15 cellular contexts compared by ENCODE assay signal in the genomic region with DNA sequence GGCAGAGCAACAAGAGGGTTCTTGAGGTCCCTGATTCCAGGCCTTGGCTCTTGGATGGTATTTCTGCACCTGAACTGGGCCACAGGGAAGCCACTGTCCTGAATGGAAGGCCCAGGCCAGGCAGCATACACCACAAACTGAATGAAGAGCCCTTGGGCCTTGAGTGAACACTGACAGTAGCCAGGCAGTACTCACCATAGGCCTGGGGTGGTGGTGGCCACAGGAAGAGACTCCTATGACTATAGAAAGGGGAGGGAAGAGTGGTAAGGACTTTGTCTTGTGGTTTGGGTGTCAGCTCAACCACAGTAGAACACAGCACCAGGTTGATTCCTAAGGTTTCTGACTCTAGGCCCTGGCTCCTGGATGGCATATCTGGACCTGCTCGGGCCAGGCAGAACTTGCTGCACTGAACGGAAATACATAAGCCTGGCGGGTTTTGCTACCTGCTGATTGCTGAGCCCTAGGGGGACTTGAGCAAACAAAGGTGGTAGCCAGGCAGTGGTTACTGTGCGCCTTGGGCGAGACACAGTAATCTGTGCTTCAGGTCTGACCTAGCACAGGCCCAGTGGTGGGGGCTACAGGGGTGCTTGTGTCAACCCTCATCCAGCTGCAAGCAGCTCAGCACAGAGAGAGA.
"Had no signal": no experiment of that assay in that cellular context is flagged by ENCODE, and none has a peak within 500 bp of the region (broad histone marks: within the 10 kb centered on the region; RNA-seq: fewer than 3 reads in every experiment).

No MANE protein-coding gene starts in this region.

- DNase-seq: activated CD4-positive, alpha-beta memory T cell treated with anti-CD3 and anti-CD28 coated beads, Interleukin-2, amount 10 ng/mL, durations not matched to agents 7 days and 5 days; activated CD4-positive, alpha-beta T cell treated with anti-CD3 and anti-CD28 coated beads for 36 hours; activated T-cell treated with anti-CD3 and anti-CD28 coated beads, Interleukin-2, amount 50 U/mL, for 48 hours; gastrocnemius medialis; heart right ventricle; midbrain; stimulated activated CD4-positive, alpha-beta T cell treated with anti-CD3 and anti-CD28 coated beads, Interleukin-12 subunit alpha, Interleukin-12 subunit beta, amount 100 ng/mL, for 4 hours; T1000 had no signal

- H3K9me3 ChIP-seq: neutrophil had no signal

- H3K27me3 Mint-ChIP-seq: activated CD4-positive, alpha-beta memory T cell treated with anti-CD3 and anti-CD28 coated beads, Interleukin-2, amount 10 ng/mL, durations not matched to agents 7 days and 5 days; activated CD4-positive, alpha-beta T cell treated with anti-CD3 and anti-CD28 coated beads for 36 hours had no signal

- H3K4me3 ChIP-seq: gastrocnemius medialis, heart right ventricle, tibial nerve had no signal

- H3K36me3 ChIP-seq: gastrocnemius medialis, heart right ventricle, neutrophil, tibial nerve had no signal

- H3K27me3 ChIP-seq: gastrocnemius medialis, heart right ventricle, neutrophil, tibial nerve had no signal

- ATAC-seq: activated CD4-positive, alpha-beta T cell treated with anti-CD3 and anti-CD28 coated beads for 36 hours; gastrocnemius medialis; sciatic nerve had no signal

- H3K27ac Mint-ChIP-seq: activated CD4-positive, alpha-beta memory T cell treated with anti-CD3 and anti-CD28 coated beads, Interleukin-2, amount 10 ng/mL, durations not matched to agents 7 days and 5 days; activated CD4-positive, alpha-beta T cell treated with anti-CD3 and anti-CD28 coated beads for 36 hours had no signal

- H3K27ac ChIP-seq: gastrocnemius medialis, neutrophil, VCaP had no signal

- H3K4me3 Mint-ChIP-seq: activated CD4-positive, alpha-beta memory T cell treated with anti-CD3 and anti-CD28 coated beads, Interleukin-2, amount 10 ng/mL, durations not matched to agents 7 days and 5 days; activated CD4-positive, alpha-beta T cell treated with anti-CD3 and anti-CD28 coated beads for 36 hours had no signal

- FAIRE-seq: astrocyte, colon, islet of Langerhans had no signal
